ENCODE assay signal across 20 cellular contexts in the genomic region with DNA sequence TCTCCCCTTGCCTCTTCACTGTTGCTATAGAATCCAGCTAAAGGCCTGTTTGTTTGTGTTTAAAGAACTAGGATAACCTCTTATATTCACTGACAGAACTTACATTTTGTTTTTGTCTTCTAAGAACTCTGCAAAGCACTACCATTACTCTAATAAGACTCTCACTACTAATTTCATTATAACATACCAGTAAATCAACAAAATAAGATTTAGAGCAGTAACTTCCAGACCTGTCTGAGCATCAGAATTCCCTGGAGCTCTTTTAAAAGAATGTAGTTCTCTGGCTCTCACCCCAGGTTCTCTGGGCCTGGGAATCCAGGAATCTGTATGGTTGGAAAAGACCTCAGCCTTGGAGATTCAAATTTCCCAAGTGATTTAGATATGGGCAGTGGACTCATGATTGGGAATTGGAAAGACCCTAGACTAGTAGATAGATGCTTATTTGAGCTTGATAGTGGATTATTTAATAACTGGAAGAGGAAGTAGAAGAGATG.
DNase-seq lines count a peak whose midpoint lies in the region; ATAC-seq and TF ChIP-seq lines count a peak whose summit lies in the region.
"Had no signal": no experiment of that assay in that cellular context is flagged by ENCODE, and none has a peak within 500 bp of the region (broad histone marks: within the 10 kb centered on the region; RNA-seq: fewer than 3 reads in every experiment).

No MANE protein-coding gene starts in this region.

- no peak overlapping the region for H3K14ac ChIP-seq in H9 (ENCODE audit: insufficient read depth, low read length)

- intact Hi-C loops in tibial artery (cut with DNase I; ENCODE audit: low total_unique reads) = no loop called here

- H3K27ac ChIP-seq in H9 (ENCODE audit: insufficient read length, low read depth, low read length) (no peak overlapping the region), tibial artery (peak overlapping the region; percentile 5 to 29)
- H3K27ac ChIP-seq: A549, SJCRH30 had no signal

- H3K9me3 Mint-ChIP-seq in H9 (no peaks in the 10 kb centered on the region), brain (peaks cover 0 to 2% (median 0%) of the 10 kb centered on the region in 5 experiments), nephron (no peaks in the 10 kb centered on the region)

- no peak overlapping the region for H3T11ph ChIP-seq in H9 (ENCODE audit: low read length)

- TF ChIP-seq CTCF in H9 (conservative IDR thresholded peaks at IDR 0.05) (no peak), brain (conservative IDR thresholded peaks at IDR 0.05) (no peak), nephron (IDR thresholded peaks at IDR 0.05; ENCODE audit: unreplicated experiment in 3 of 3) (no peak), tibial artery (IDR thresholded peaks at IDR 0.05) (no peak)

- no peak overlapping the region for H2AFZ ChIP-seq in H9 (ENCODE audit: low read length)

- H3K9me3 ChIP-seq in H9 (ENCODE audit: control insufficient read depth, low read depth, low read length) (no peaks in the 10 kb centered on the region), tibial artery (no peaks in the 10 kb centered on the region)
- H3K9me3 ChIP-seq: A549, HAP-1, SJCRH30 had no signal

- no peaks in the 10 kb centered on the region for H3K27me3 Mint-ChIP-seq in H9 (ENCODE audit: low read depth)
- H3K27me3 Mint-ChIP-seq in brain = no peaks in the 10 kb centered on the region
- H3K27me3 Mint-ChIP-seq in nephron (ENCODE audit: low read depth) = no peaks in the 10 kb centered on the region
- H3K27me3 Mint-ChIP-seq: B cell had no signal

- DNase-seq in H9 = no peak
- no peak for DNase-seq in tibial artery
- DNase-seq in activated CD4-positive, CD25-positive, alpha-beta regulatory T cell (lab: John Stamatoyannopoulos, UW) = no peak
- no peak for DNase-seq in HCEC 1CT
- DNase-seq: EL, KG1, NCI-H1092, NCI-H187 treated with DMSO at 0.1 percent for 48 hours, NCI-H2107, NCI-H2227 treated with DMSO at 0.1 percent for 48 hours, NCI-H524 treated with DMSO at 0.1 percent for 48 hours, NCI-H82, SJCRH30 had no signal

- H4K20me1 ChIP-seq in H9 (ENCODE audit: control insufficient read depth, insufficient read depth, insufficient read length) = no peaks in the 10 kb centered on the region

- H3K36me3 Mint-ChIP-seq in H9 (ENCODE audit: insufficient read depth in 1 of 3, low read depth in 3 of 3) (no peaks in the 10 kb centered on the region), brain (no peaks in the 10 kb centered on the region), nephron (ENCODE audit: low read depth) (peaks cover 3% of the 10 kb centered on the region)

- H2BK5ac ChIP-seq in H9 (ENCODE audit: insufficient read length, low read length) = no peak overlapping the region

- H3K4me1 ChIP-seq in H9 (ENCODE audit: insufficient read depth, low read length) = 0 out of 2 replicates have a peak, but pooled peaks cover 1% of the 10 kb centered on the region
- peaks cover 0 to 59% (median 10%) of the 10 kb centered on the region in 4 donors for H3K4me1 ChIP-seq in tibial artery

- H3K4ac ChIP-seq in H9 (ENCODE audit: low read depth, low read length) = no peak overlapping the region

- H3K79me1 ChIP-seq in H9 (ENCODE audit: insufficient read depth, low read depth, low read length, poor library complexity, severe bottlenecking) = no peaks in the 10 kb centered on the region

- H3K9ac ChIP-seq in H9 (ENCODE audit: extremely low read depth, insufficient read length, low read length) = no peak overlapping the region

- no peak overlapping the region for H3K4me2 ChIP-seq in H9 (ENCODE audit: insufficient read depth, insufficient read length, low read length)
- H3K4me2 ChIP-seq: A549 had no signal

- H3K18ac ChIP-seq in H9 (ENCODE audit: insufficient read length, low read depth, low read length) = no peak overlapping the region

- H3K36me3 ChIP-seq in tibial artery = no peaks in the 10 kb centered on the region
- H3K36me3 ChIP-seq: HAP-1, SJCRH30 had no signal

- ATAC-seq in GM19324 (IDR thresholded peaks at IDR 0.05; ENCODE audit: low FRiP score, unreplicated experiment) = no peak
- ATAC-seq: A549 had no signal

- H3K4me1 Mint-ChIP-seq in H9 (peaks cover 26 to 32% of the 10 kb centered on the region in 2 experiments), brain (peaks cover 36% of the 10 kb centered on the region), nephron (peaks cover 29% of the 10 kb centered on the region)
- H3K4me1 Mint-ChIP-seq: CD14-positive monocyte had no signal

- H2BK12ac ChIP-seq in H9 (ENCODE audit: insufficient read length, low read depth, low read length) = no peak overlapping the region

- H3K23ac ChIP-seq in H9 (ENCODE audit: insufficient read length, low read depth, low read length) = no peak overlapping the region

- H3K27me3 ChIP-seq in H9 (ENCODE audit: insufficient read depth, low read length) (no peaks in the 10 kb centered on the region), tibial artery (no peaks in the 10 kb centered on the region)
- H3K27me3 ChIP-seq: SJCRH30 had no signal

- no peak overlapping the region for H4K8ac ChIP-seq in H9 (replicated peaks; ENCODE audit: insufficient read length, low read depth, low read length)

- no peaks in the 10 kb centered on the region for H3K23me2 ChIP-seq in H9 (ENCODE audit: insufficient read length, low read depth, low read length, poor library complexity, severe bottlenecking)

- no peak overlapping the region for H3K56ac ChIP-seq in H9 (ENCODE audit: insufficient read length, low read depth, low read length)

- H2AK5ac ChIP-seq in H9 (ENCODE audit: insufficient read length, low read length) = no peak overlapping the region

- no peak overlapping the region for H3K4me3 Mint-ChIP-seq in H9
- H3K4me3 Mint-ChIP-seq in brain = no peak overlapping the region
- H3K4me3 Mint-ChIP-seq in nephron = no peak overlapping the region
- H3K4me3 Mint-ChIP-seq: B cell, CD14-positive monocyte had no signal

- H4K91ac ChIP-seq in H9 (ENCODE audit: insufficient read length, low read depth, low read length) = no peak overlapping the region

- H3K79me2 ChIP-seq in H9 (ENCODE audit: insufficient read depth, low read length) = no peaks in the 10 kb centered on the region

- H3K27ac Mint-ChIP-seq in H9 (peak overlapping the region in 2 of 3 experiments; percentile 40 to 44; a peak in 4 of 7 replicates), brain (peak overlapping the region in 3 of 5 experiments; percentile 10 to 44 (median 34)), nephron (peak overlapping the region; percentile 14 to 53 (median 38))
- H3K27ac Mint-ChIP-seq: B cell, CD14-positive monocyte had no signal

- no peak overlapping the region for H2BK120ac ChIP-seq in H9 (ENCODE audit: low read depth, low read length, poor library complexity, severe bottlenecking)

- H3K4me3 ChIP-seq in tibial artery = no peak overlapping the region
- H3K4me3 ChIP-seq: A549, HAP-1, SJCRH30 had no signal

- H2BK15ac ChIP-seq in H9 (ENCODE audit: low read depth, low read length) = no peak overlapping the region

- no peak overlapping the region for H4K5ac ChIP-seq in H9 (ENCODE audit: insufficient read length, low read depth, low read length)

- H2BK20ac ChIP-seq in H9 (ENCODE audit: low read depth, low read length, poor library complexity, severe bottlenecking) = no peak overlapping the region
